In the genomic region with DNA sequence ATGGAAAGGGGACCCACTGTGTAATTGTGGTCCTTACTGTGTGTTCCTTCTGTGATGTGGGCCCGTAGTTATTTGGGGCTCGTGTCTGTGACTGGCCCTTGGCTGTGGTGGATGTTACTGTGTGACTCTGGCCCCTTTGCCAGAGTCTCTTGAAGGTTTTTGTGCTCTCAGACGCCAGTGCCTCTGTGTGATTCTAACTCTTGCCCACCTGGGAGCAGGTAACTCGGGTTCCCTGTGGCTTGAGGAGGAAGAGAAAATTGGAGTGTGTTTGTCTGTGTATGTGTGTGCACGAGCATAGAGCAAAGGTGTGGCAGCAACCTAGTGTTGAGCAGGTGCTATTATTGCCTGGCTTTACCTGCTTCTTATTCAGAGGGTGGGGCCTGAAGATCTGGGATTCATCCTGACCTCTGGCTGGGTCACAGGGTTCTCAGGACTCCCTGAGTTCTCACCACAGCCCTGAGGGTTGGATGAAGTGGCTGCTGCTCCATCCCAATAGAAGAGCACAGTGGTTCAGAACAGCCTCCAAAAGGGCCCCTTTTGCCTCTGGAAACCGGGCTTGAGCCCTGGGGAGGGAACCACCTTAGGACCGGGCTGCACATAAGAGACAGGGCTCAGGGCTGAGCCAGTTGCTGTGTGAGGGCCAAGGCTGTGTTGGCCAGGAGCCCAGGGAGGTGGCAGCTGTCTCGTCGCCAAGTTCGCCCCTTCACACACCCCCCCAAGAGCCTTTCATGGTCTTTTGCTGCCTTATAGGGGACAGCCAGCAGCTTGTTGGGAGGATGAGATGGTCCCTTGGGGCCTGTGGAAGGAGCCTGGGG, we compare ENCODE assay signal across 8 cellular contexts. TPM values are rescaled to one million over a fixed set of nuclear protein-coding genes. Genes with fewer than 3 reads are reported as not detected.
DNase-seq lines count a peak whose midpoint lies in the region; TF ChIP-seq lines count a peak whose summit lies in the region.

No MANE protein-coding gene starts in this region.

- peak overlapping the region; percentile 86 for H3K4me3 ChIP-seq in BJ (ENCODE audit: low read depth, low read length)

- peak overlapping the region; percentile 75 to 96 (median 80) for H3K27ac Mint-ChIP-seq in IgD-negative memory B cell
- peak overlapping the region; percentile 99 to 100 (median 100) for H3K27ac Mint-ChIP-seq in brain

- H3K9me3 Mint-ChIP-seq in IgD-negative memory B cell (peaks cover 0 to 2% (median 0%) of the 10 kb centered on the region in 3 donors), brain (peaks cover 0 to 22% (median 4%) of the 10 kb centered on the region in 5 experiments)

- H3K36me3 ChIP-seq in BJ (ENCODE audit: control insufficient read depth, insufficient read depth, low read length) = peaks cover 7% of the 10 kb centered on the region

- no peaks in the 10 kb centered on the region for H3K27me3 ChIP-seq in BJ (ENCODE audit: control insufficient read depth, insufficient read depth, low read length)

- H3K36me3 Mint-ChIP-seq in IgD-negative memory B cell (peaks cover 2% of the 10 kb centered on the region), brain (peaks cover 51% of the 10 kb centered on the region)

- H3K4me1 Mint-ChIP-seq in IgD-negative memory B cell (peaks cover 4 to 18% (median 7%) of the 10 kb centered on the region in 3 donors), brain (peaks cover 11% of the 10 kb centered on the region)

- H3K27me3 Mint-ChIP-seq in IgD-negative memory B cell = no peaks in the 10 kb centered on the region
- peaks cover 15% of the 10 kb centered on the region for H3K27me3 Mint-ChIP-seq in brain

- no peak for TF ChIP-seq CTCF in BJ (IDR thresholded peaks at IDR 0.05; ENCODE audit: insufficient read depth, low read depth, low read length)
- TF ChIP-seq CTCF in brain (conservative IDR thresholded peaks at IDR 0.05) = no peak

- no peak for DNase-seq in BJ (ENCODE audit: low read depth)
- peak; percentile 79 for DNase-seq in mesenteric fat pad (ENCODE audit: low spot score)
- DNase-seq in Kasumi-1 (lab: John Stamatoyannopoulos, UW) = no peak
- no peak for DNase-seq in NCI-H2227 treated with DMSO at 0.1 percent for 48 hours (lab: John Stamatoyannopoulos, UW)
- DNase-seq in activated gamma-delta T cell treated with Interleukin-2 at 50 U/mL for 16 hours = no peak
- DNase-seq in activated effector memory CD4-positive, alpha-beta T cell treated with Interleukin-2 at 50 U/mL for 16 hours = no peak

- POLR2A ChIA-PET in BJ (lab: Charles Lee) = no interaction called here

- H3K4me3 Mint-ChIP-seq in IgD-negative memory B cell (peak overlapping the region; percentile 91 to 99 (median 97)), brain (peak overlapping the region; percentile 94 to 100 (median 97))

- CTCF ChIA-PET in BJ (lab: Yijun Ruan, JAX) = interaction anchor here (0.6 kb wide), 1 partner anchor 325 kb away, joined by 3 read pairs; no protein-coding TSS in a partner anchor

RNA-seq across cellular contexts. Expression of gene RBM10, which starts 1.3 kb away (rescaled TPM):
- polyA plus RNA-seq in BJ (2011; rRNA removed) = 16.9 and 30.9 TPM in 2 replicates
- 25.9 and 28.1 TPM in 2 replicates for polyA minus RNA-seq in BJ (2011; rRNA and poly(A)+ RNA removed)
- 36.0 TPM for polyA plus RNA-seq in IgD-negative memory B cell
- polyA plus RNA-seq in brain (ENCODE audit: insufficient read depth, low read depth, low replicate concordance) = 61.6 TPM
- total RNA-seq in mesenteric fat pad = 23.6 TPM

RNA-seq across cellular contexts. Expression of gene NDUFB11, which starts 1.8 kb away (rescaled TPM):
- polyA plus RNA-seq in BJ (2011; rRNA removed) (46.8 and 57.1 TPM in 2 replicates), IgD-negative memory B cell (197 TPM), brain (ENCODE audit: insufficient read depth, low read depth, low replicate concordance) (257 TPM)
- 39.9 and 83.6 TPM in 2 replicates for polyA minus RNA-seq in BJ (2011; rRNA and poly(A)+ RNA removed)
- 58.6 TPM for total RNA-seq in mesenteric fat pad

RNA-seq across cellular contexts. Expression of gene UBA1, which starts 47.3 kb away (rescaled TPM):
- polyA plus RNA-seq in BJ (2011; rRNA removed) (185 and 296 TPM in 2 replicates), IgD-negative memory B cell (190 TPM), brain (ENCODE audit: insufficient read depth, low read depth, low replicate concordance) (361 TPM)
- polyA minus RNA-seq in BJ (2011; rRNA and poly(A)+ RNA removed) = 187 and 262 TPM in 2 replicates
- total RNA-seq in mesenteric fat pad = 189 TPM
